Comparison of ENCODE assay signal across 1 cellular context in the genomic region with DNA sequence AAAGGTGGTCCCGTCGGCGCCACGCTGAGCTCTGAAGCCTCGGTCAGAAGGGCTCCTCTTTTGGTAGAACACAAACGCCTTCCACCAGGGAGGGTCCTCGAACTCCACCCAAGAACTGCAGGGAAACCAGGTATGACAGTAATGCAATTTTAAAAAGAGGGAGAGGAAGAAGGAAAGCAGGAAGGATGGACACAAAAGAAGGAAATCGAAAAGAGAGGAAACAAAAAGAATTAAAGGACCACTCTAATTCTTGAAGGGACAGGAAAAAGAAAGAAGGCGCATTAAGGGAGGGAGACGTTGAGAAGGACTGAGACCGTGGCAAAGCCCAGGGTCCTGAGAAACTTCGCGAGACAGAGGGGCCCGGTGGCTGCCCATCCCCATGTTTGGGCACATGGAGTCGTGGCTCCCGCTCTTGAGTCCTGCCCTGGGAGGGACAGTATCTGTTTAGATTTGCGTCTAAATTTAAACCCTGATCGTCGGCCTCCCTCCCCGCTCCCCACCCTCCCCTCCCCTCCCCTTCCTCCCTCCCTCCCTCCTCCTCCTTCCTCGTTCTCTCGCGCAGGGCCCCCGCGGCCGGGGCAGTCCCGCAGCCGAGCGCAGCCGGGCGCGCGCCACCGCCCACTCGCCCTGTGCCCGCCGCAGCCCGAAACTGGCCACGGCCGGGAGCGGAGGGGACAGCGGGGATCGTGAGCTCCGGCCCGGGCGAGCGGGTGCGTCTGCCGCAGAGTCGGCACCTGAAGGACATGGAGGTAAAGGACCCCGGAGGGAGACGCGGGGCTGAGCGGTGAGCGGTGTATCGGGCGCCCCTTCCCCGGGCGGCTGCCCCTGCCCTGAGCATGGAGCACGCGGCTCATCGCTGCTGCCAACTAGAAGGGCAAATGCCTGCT.
TF ChIP-seq lines count a peak whose summit lies in the region.

A gene with protein sequence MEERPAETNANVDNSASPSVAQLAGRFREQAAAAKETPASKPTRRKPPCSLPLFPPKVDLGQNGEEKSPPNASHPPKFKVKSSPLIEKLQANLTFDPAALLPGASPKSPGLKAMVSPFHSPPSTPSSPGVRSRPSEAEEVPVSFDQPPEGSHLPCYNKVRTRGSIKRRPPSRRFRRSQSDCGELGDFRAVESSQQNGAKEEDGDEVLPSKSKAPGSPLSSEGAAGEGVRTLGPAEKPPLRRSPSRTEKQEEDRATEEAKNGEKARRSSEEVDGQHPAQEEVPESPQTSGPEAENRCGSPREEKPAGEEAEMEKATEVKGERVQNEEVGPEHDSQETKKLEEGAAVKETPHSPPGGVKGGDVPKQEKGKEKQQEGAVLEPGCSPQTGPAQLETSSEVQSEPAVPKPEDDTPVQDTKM (plus strand): TSS at position 552 of the 887 bp plus-strand sequence. CDS start 192 bp downstream, at position 744.

TF ChIP-seq in IMR-90, 13 proteins besides CTCF, POLR2A, EP300 and RAD21 (continued from another document):
- TF ChIP-seq, protein P1, sequence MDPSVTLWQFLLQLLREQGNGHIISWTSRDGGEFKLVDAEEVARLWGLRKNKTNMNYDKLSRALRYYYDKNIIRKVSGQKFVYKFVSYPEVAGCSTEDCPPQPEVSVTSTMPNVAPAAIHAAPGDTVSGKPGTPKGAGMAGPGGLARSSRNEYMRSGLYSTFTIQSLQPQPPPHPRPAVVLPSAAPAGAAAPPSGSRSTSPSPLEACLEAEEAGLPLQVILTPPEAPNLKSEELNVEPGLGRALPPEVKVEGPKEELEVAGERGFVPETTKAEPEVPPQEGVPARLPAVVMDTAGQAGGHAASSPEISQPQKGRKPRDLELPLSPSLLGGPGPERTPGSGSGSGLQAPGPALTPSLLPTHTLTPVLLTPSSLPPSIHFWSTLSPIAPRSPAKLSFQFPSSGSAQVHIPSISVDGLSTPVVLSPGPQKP (IDR thresholded peaks at IDR 0.05; ENCODE audit: borderline replicate concordance, low read depth, low read length) = no peak
- TF ChIP-seq MAFK (IDR thresholded peaks at IDR 0.05; ENCODE audit: low read depth, low read length) (no peak), FOS (IDR thresholded peaks at IDR 0.05; ENCODE audit: low read depth, low read length) (no peak), RCOR1 (IDR thresholded peaks at IDR 0.05; ENCODE audit: insufficient replicate concordance, low read length) (no peak), CEBPB (IDR thresholded peaks at IDR 0.05; ENCODE audit: low read depth, low read length) (no peak), CHD1 (IDR thresholded peaks at IDR 0.05; ENCODE audit: low read depth, low read length) (no peak), RFX5 (IDR thresholded peaks at IDR 0.05; ENCODE audit: low read depth, low read length) (no peak), MXI1 (IDR thresholded peaks at IDR 0.05; ENCODE audit: borderline replicate concordance, low read depth, low read length) (no peak), SMC3 (IDR thresholded peaks at IDR 0.05; ENCODE audit: low read depth, low read length) (no peak), NFE2L2 (IDR thresholded peaks at IDR 0.05; ENCODE audit: low read depth, low read length) (no peak)
